In genomic region chr22:19174106-19175025, GRCh38 we compare ENCODE assay signal across 10 cellular contexts. TPM values are rescaled to one million over a fixed set of nuclear protein-coding genes. Genes with fewer than 3 reads are reported as not detected.
DNase-seq lines count a peak whose midpoint lies in the region; ATAC-seq, FAIRE-seq and TF ChIP-seq lines count a peak whose summit lies in the region.
"Had no signal": no experiment of that assay in that cellular context is flagged by ENCODE, and none has a peak within 500 bp of the region (broad histone marks: within the 10 kb centered on the region; RNA-seq: fewer than 3 reads in every experiment).

No MANE protein-coding gene starts in this region.

- TF ChIP-seq RAD21 in IMR-90 (IDR thresholded peaks at IDR 0.05; ENCODE audit: low read length): no peak

- TF ChIP-seq POLR2A in IMR-90 (IDR thresholded peaks at IDR 0.05; ENCODE audit: low read depth, low read length) (0 out of 2 replicates have a peak, but pooled peaks have one; percentile 4), body of pancreas (IDR thresholded peaks at IDR 0.05) (peak in 1 of 3 donors; percentile 21)

- CTCF ChIA-PET in CD4-positive, alpha-beta T cell (lab: Charles Lee): interaction anchor here (1.2 to 1.9 kb wide), 2 partner anchors 28 to 30 kb away, joined by 3 to 7 read pairs; partner anchors contain the start of gene ESS2
- CTCF ChIA-PET in IMR-90 (lab: Yijun Ruan, JAX): interaction anchor here (1.2 kb wide), 1 partner anchor 30 kb away, joined by 3 read pairs; the partner anchor contains the start of gene ESS2

- H3K27ac ChIP-seq in CD4-positive, alpha-beta T cell (ENCODE audit: low read depth, low read length): no peak overlapping the region
- H3K27ac ChIP-seq in IMR-90 (ENCODE audit: insufficient read depth, low read length) (no peak overlapping the region; the same call in 1 of the 2 replicates), body of pancreas (peak overlapping the region; percentile 8 to 71 (median 32)), mesendoderm (ENCODE audit: low read depth, low read length) (no peak overlapping the region), upper lobe of right lung (no peak overlapping the region)

- H3K4me3 ChIP-seq in IMR-90 (ENCODE audit: insufficient read depth, low read depth, low read length): no peak overlapping the region
- no peak overlapping the region for H3K4me3 ChIP-seq in body of pancreas
- H3K4me3 ChIP-seq in mesendoderm (ENCODE audit: low read length): no peak overlapping the region
- no peak overlapping the region for H3K4me3 ChIP-seq in upper lobe of right lung

- H2BK20ac ChIP-seq in IMR-90 (ENCODE audit: low read depth, low read length): no peak overlapping the region

- peaks cover 12% of the 10 kb centered on the region for H3K36me3 Mint-ChIP-seq in CD4-positive, alpha-beta T cell (ENCODE audit: low read depth)

- H3K18ac ChIP-seq in IMR-90 (ENCODE audit: low read depth, low read length) (no peak overlapping the region), mesendoderm (ENCODE audit: low read length) (no peak overlapping the region)

- H3K9me1 ChIP-seq in IMR-90 (ENCODE audit: insufficient read depth, low read length): peaks cover 20% of the 10 kb centered on the region

- intact Hi-C loops in CD4-positive, alpha-beta T cell (cut with DNase I, micrococcal nuclease): loop anchor here (5.0 kb wide), 3 partner anchors 67 to 943 kb away; partner anchors contain the start of genes CDC45 (in 1 of the 2), RANBP1 (in 1 of the 2), TRMT2A (in 1 of the 2) and UFD1 (in 1 of the 2)
- intact Hi-C loops in IMR-90 (cut with micrococcal nuclease): no loop called here
- intact Hi-C loops in body of pancreas (cut with DNase I): loop anchor here (5.0 kb wide), 1 partner anchor 47 kb away; no protein-coding TSS in a partner anchor
- intact Hi-C loops in upper lobe of right lung (cut with DNase I): no loop called here

- H4K91ac ChIP-seq in IMR-90 (ENCODE audit: insufficient read depth, low read depth, low read length): no peak overlapping the region

- peaks cover 12% of the 10 kb centered on the region for H3K27me3 Mint-ChIP-seq in CD4-positive, alpha-beta T cell

- H4K20me1 ChIP-seq in IMR-90 (ENCODE audit: insufficient read depth, low read length): peaks cover 20% of the 10 kb centered on the region

- DNase-seq in CD4-positive, alpha-beta T cell: no peak
- DNase-seq in IMR-90: peak; percentile 42
- peak; percentile 40 to 60 (median 45) for DNase-seq in body of pancreas
- peak; percentile 68 for DNase-seq in mesendoderm
- DNase-seq in upper lobe of right lung: no peak
- DNase-seq in NCI-H1105 treated with DMSO at 0.1 percent for 48 hours (lab: John Stamatoyannopoulos, UW): no peak
- no peak for DNase-seq in NCI-H2107 (lab: John Stamatoyannopoulos, UW)
- DNase-seq in D721Med (ENCODE audit: insufficient read length, low spot score): no peak

- no peak overlapping the region for H2AFZ ChIP-seq in IMR-90 (replicated peaks; ENCODE audit: low read length, poor library complexity)

- H3K23ac ChIP-seq in IMR-90 (ENCODE audit: low read depth, low read length) (no peak overlapping the region), mesendoderm (ENCODE audit: low read length) (no peak overlapping the region)

- H3K4me1 ChIP-seq in IMR-90 (ENCODE audit: control insufficient read depth, insufficient read depth, low read length) (peaks cover 35% of the 10 kb centered on the region), body of pancreas (peaks cover 79% of the 10 kb centered on the region), mesendoderm (ENCODE audit: control insufficient read depth, low read depth, low read length) (peaks cover 13% of the 10 kb centered on the region), upper lobe of right lung (peaks cover 45% of the 10 kb centered on the region)

- H2BK120ac ChIP-seq in IMR-90 (ENCODE audit: low read depth, low read length): no peak overlapping the region; the same call in 1 of the 2 replicates
- no peak overlapping the region for H2BK120ac ChIP-seq in mesendoderm (ENCODE audit: low read depth, low read length)

- ATAC-seq in CD4-positive, alpha-beta T cell (ENCODE audit: poor library complexity): no peak
- no peak for ATAC-seq in IMR-90 (ENCODE audit: low read depth)
- ATAC-seq in body of pancreas: no peak
- ATAC-seq in upper lobe of right lung: no peak

- peaks cover 28% of the 10 kb centered on the region for H3K79me2 ChIP-seq in mesendoderm (ENCODE audit: control insufficient read depth, insufficient read depth, low read length)

- no peak overlapping the region for H3K14ac ChIP-seq in IMR-90 (replicated peaks; ENCODE audit: low read depth, low read length)

- H4K5ac ChIP-seq in IMR-90 (ENCODE audit: low read depth, low read length) (no peak overlapping the region), mesendoderm (ENCODE audit: low read length) (no peak overlapping the region)

- H3K36me3 ChIP-seq in IMR-90 (ENCODE audit: control insufficient read depth, insufficient read depth, low read length) (peaks cover 8% of the 10 kb centered on the region), body of pancreas (replicated peaks in 1 of 2; ENCODE audit: insufficient read depth in 1 of 2, low read depth in 2 of 2) (no peaks in the 10 kb centered on the region), mesendoderm (ENCODE audit: control insufficient read depth, insufficient read depth, low read length) (peaks cover 3% of the 10 kb centered on the region), upper lobe of right lung (peaks cover 4% of the 10 kb centered on the region)

- peaks cover 32% of the 10 kb centered on the region for H3K4me1 Mint-ChIP-seq in CD4-positive, alpha-beta T cell (ENCODE audit: low read depth)

- dilution Hi-C loops in IMR-90 (cut with HindIII; ENCODE audit: low sequenced_read_pairs, unreplicated experiment): no loop called here

- in situ Hi-C loops in IMR-90 (cut with MboI; ENCODE audit: low sequenced_read_pairs): no loop called here

- POLR2A ChIA-PET in CD4-positive, alpha-beta T cell (lab: Charles Lee): interaction anchor here (0.8 to 1.1 kb wide), 2 partner anchors 137 to 303 kb away, joined by 3 to 4 read pairs; no protein-coding TSS in a partner anchor
- POLR2A ChIA-PET in IMR-90 (lab: Charles Lee; ENCODE audit: unreplicated experiment): no interaction called here

- peak overlapping the region; percentile 93 for H3K4me3 Mint-ChIP-seq in CD4-positive, alpha-beta T cell

- BruUV-seq in IMR-90 (replicated peaks; lab: Mats Ljungman, UMichigan): no TSS peak

- H3K4me2 ChIP-seq in IMR-90 (ENCODE audit: low read depth, low read length): no peak overlapping the region
- H3K4me2 ChIP-seq in mesendoderm (ENCODE audit: low read length): no peak overlapping the region

- H4K8ac ChIP-seq in IMR-90 (ENCODE audit: low read depth in 2 of 2, low read length in 2 of 2) (no peak overlapping the region), mesendoderm (ENCODE audit: low read depth, low read length) (no peak overlapping the region)

- H2BK15ac ChIP-seq in IMR-90 (ENCODE audit: low read depth, low read length) (no peak overlapping the region), mesendoderm (replicated peaks; ENCODE audit: low read depth) (no peak overlapping the region)

- H2BK5ac ChIP-seq in IMR-90 (ENCODE audit: low read depth, low read length, poor library complexity, severe bottlenecking) (peak overlapping the region; percentile 20), mesendoderm (ENCODE audit: low read length) (no peak overlapping the region)

- 48% methylated on average over 3 of the region's 14 CpGs; no CpG with 5 or more reads in 1 of the 2 experiments for WGBS in IMR-90 (ENCODE audit: extremely low coverage in 2 of 2, insufficient read length in 1 of 2), 2 experiments
- WGBS in body of pancreas, 2 donors: 33 to 50% methylated on average over 8 to 14 of the region's 14 CpGs
- no CpG with 5 or more reads among the region's 14 CpGs for WGBS in mesendoderm (ENCODE audit: extremely low coverage, insufficient coverage, low lambda C conversion rate)

- peak overlapping the region; percentile 18 for H2AK5ac ChIP-seq in IMR-90 (ENCODE audit: low read depth, low read length)
- no peak overlapping the region for H2AK5ac ChIP-seq in mesendoderm (ENCODE audit: low read length)

- no peak for FAIRE-seq in D721Med (lab: Jason Lieb, UNC)

- H3K9me3 ChIP-seq in CD4-positive, alpha-beta T cell (ENCODE audit: control insufficient read depth, low read length): no peaks in the 10 kb centered on the region
- no peaks in the 10 kb centered on the region for H3K9me3 ChIP-seq in IMR-90 (ENCODE audit: control insufficient read depth, insufficient read depth, low read length)
- H3K9me3 ChIP-seq in body of pancreas: no peaks in the 10 kb centered on the region
- no peaks in the 10 kb centered on the region for H3K9me3 ChIP-seq in upper lobe of right lung

- H3K9ac ChIP-seq in IMR-90 (ENCODE audit: low read depth, low read length) (no peak overlapping the region), mesendoderm (ENCODE audit: low read length) (peak overlapping the region; percentile 30)

- no peak overlapping the region for H3K56ac ChIP-seq in IMR-90 (ENCODE audit: extremely low read depth, insufficient read depth, low read length)
- peak overlapping the region; percentile 80 for H3K56ac ChIP-seq in mesendoderm (ENCODE audit: low read length)

- peaks cover 14 to 76% of the 10 kb centered on the region in 2 experiments for H3K79me1 ChIP-seq in IMR-90 (ENCODE audit: low read depth in 1 of 2, low read length in 2 of 2)
- H3K79me1 ChIP-seq in mesendoderm (ENCODE audit: low read length): peaks cover 35% of the 10 kb centered on the region

- H3K9me3 Mint-ChIP-seq in CD4-positive, alpha-beta T cell: no peaks in the 10 kb centered on the region
- H3K9me3 Mint-ChIP-seq: stimulated activated naive CD8-positive, alpha-beta T cell treated with anti-CD3 and anti-CD28 coated beads, Interleukin-15, Interleukin-2, amounts not matched to agents 100 ng/mL and 50 ng/mL, for 24 hours had no signal

- peak overlapping the region; percentile 17 for H3K27ac Mint-ChIP-seq in CD4-positive, alpha-beta T cell

- peak overlapping the region; percentile 67 for H2AK9ac ChIP-seq in IMR-90 (replicated peaks; ENCODE audit: low read depth, low read length, poor library complexity)

- peaks cover 10% of the 10 kb centered on the region for H3K27me3 ChIP-seq in CD4-positive, alpha-beta T cell (ENCODE audit: control insufficient read depth, insufficient read depth, low read length)
- peaks cover 6% of the 10 kb centered on the region; the same call in 1 of the 2 replicates for H3K27me3 ChIP-seq in IMR-90 (ENCODE audit: control insufficient read depth, insufficient read depth, low read length)
- H3K27me3 ChIP-seq in body of pancreas: no peaks in the 10 kb centered on the region
- peaks cover 5% of the 10 kb centered on the region for H3K27me3 ChIP-seq in mesendoderm (ENCODE audit: insufficient read depth, low read length, poor library complexity)
- H3K27me3 ChIP-seq in upper lobe of right lung: peaks cover 9% of the 10 kb centered on the region

- 0 out of 2 replicates have a peak overlapping the region, but pooled peaks have one; percentile 33 for H3K4ac ChIP-seq in IMR-90 (ENCODE audit: low read depth, low read length)
- H3K4ac ChIP-seq in mesendoderm (ENCODE audit: low read depth, low read length): no peak overlapping the region

- TF ChIP-seq CTCF in CD4-positive, alpha-beta T cell (IDR thresholded peaks at IDR 0.05): no peak
- TF ChIP-seq CTCF in IMR-90 (conservative IDR thresholded peaks at IDR 0.05; ENCODE audit: low read depth, low read length) (no peak), body of pancreas (IDR thresholded peaks at IDR 0.05) (no peak), upper lobe of right lung (IDR thresholded peaks at IDR 0.05) (no peak), D721Med (IDR thresholded peaks at IDR 0.05; ENCODE audit: insufficient read depth, missing control alignments) (no peak)

RNA-seq across cellular contexts. Expression of gene SLC25A1, which starts 4.2 kb away (rescaled TPM):
- total RNA-seq in CD4-positive, alpha-beta T cell: 10 to 100 TPM; 17.6 to 18.0 TPM
- total RNA-seq in IMR-90 (2012; rRNA removed) (41.0 and 46.1 TPM in 2 replicates), body of pancreas (10 to 100 TPM; 39.7 to 87.0 TPM), upper lobe of right lung (63.0 TPM)
- 56.5 and 58.5 TPM in 2 replicates for polyA plus RNA-seq in IMR-90 (2012; rRNA removed)
- 55.4 and 87.6 TPM in 2 replicates for polyA plus RNA-seq in IMR-90 (2012; cell fraction: cytosol; rRNA removed)
- 39.2 and 103 TPM in 2 replicates for polyA plus RNA-seq in IMR-90 (2012; cell fraction: nucleus; rRNA removed; ENCODE audit: low replicate concordance)
- 77.7 TPM for polyA plus RNA-seq in mesendoderm (2013, experiment 1 of 2)
- polyA plus RNA-seq in mesendoderm (2013, experiment 2 of 2): 80.7 TPM

RNA-seq across cellular contexts. Expression of gene GSC2, which starts 24.3 kb away (rescaled TPM):
- total RNA-seq in CD4-positive, alpha-beta T cell: not detected
- total RNA-seq in IMR-90 (2012; rRNA removed) (not detected in 2 replicates), body of pancreas (not detected), upper lobe of right lung (not detected)
- not detected in 2 replicates for polyA plus RNA-seq in IMR-90 (2012; rRNA removed)
- polyA plus RNA-seq in IMR-90 (2012; cell fraction: cytosol; rRNA removed): not detected in 2 replicates
- not detected in 2 replicates for polyA plus RNA-seq in IMR-90 (2012; cell fraction: nucleus; rRNA removed; ENCODE audit: low replicate concordance)
- polyA plus RNA-seq in mesendoderm (2013, experiment 1 of 2): 0.04 TPM
- polyA plus RNA-seq in mesendoderm (2013, experiment 2 of 2): 0.06 TPM
- polyA plus RNA-seq: esophagus had no signal

RNA-seq across cellular contexts. Expression of gene ESS2, which starts 29.9 kb away (rescaled TPM):
- total RNA-seq in CD4-positive, alpha-beta T cell: 10 to 100 TPM; 56.1 to 58.0 TPM
- total RNA-seq in IMR-90 (2012; rRNA removed): 13.4 and 16.7 TPM in 2 replicates
- polyA plus RNA-seq in IMR-90 (2012; rRNA removed): 17.3 and 18.3 TPM in 2 replicates
- 19.4 and 22.2 TPM in 2 replicates for polyA plus RNA-seq in IMR-90 (2012; cell fraction: cytosol; rRNA removed)
- polyA plus RNA-seq in IMR-90 (2012; cell fraction: nucleus; rRNA removed; ENCODE audit: low replicate concordance): 22.1 and 33.4 TPM in 2 replicates
- 1 to 10 TPM; 4.6 to 7.3 TPM for total RNA-seq in body of pancreas
- polyA plus RNA-seq in mesendoderm (2013, experiment 1 of 2): 10.7 TPM
- polyA plus RNA-seq in mesendoderm (2013, experiment 2 of 2): 10.3 TPM
- 14.0 TPM for total RNA-seq in upper lobe of right lung

RNA-seq across cellular contexts. Expression of gene TSSK2, which starts 43.3 kb away (rescaled TPM):
- under 1 TPM in 1 of 2 experiments, not detected in 1; 0.31 TPM for total RNA-seq in CD4-positive, alpha-beta T cell
- not detected in 2 replicates for total RNA-seq in IMR-90 (2012; rRNA removed)
- polyA plus RNA-seq in IMR-90 (2012; rRNA removed): not detected in 2 replicates
- polyA plus RNA-seq in IMR-90 (2012; cell fraction: cytosol; rRNA removed): not detected in 2 replicates
- polyA plus RNA-seq in IMR-90 (2012; cell fraction: nucleus; rRNA removed; ENCODE audit: low replicate concordance): not detected in 2 replicates
- under 1 TPM in 1 of 2 donors, not detected in 1; 0.33 TPM for total RNA-seq in body of pancreas
- polyA plus RNA-seq in mesendoderm (2013, experiment 1 of 2): not detected
- polyA plus RNA-seq in mesendoderm (2013, experiment 2 of 2): not detected
- total RNA-seq in upper lobe of right lung: not detected

RNA-seq across cellular contexts. Expression of gene DGCR2, which starts 52.2 kb away (rescaled TPM):
- 10 to 100 TPM; 31.9 to 35.5 TPM for total RNA-seq in CD4-positive, alpha-beta T cell
- 17.2 and 18.6 TPM in 2 replicates for total RNA-seq in IMR-90 (2012; rRNA removed)
- polyA plus RNA-seq in IMR-90 (2012; rRNA removed): 33.5 and 35.4 TPM in 2 replicates
- 29.9 and 40.0 TPM in 2 replicates for polyA plus RNA-seq in IMR-90 (2012; cell fraction: cytosol; rRNA removed)
- 21.0 and 41.5 TPM in 2 replicates for polyA plus RNA-seq in IMR-90 (2012; cell fraction: nucleus; rRNA removed; ENCODE audit: low replicate concordance)
- 10 to 100 TPM; 43.8 to 89.3 TPM for total RNA-seq in body of pancreas
- 33.9 TPM for polyA plus RNA-seq in mesendoderm (2013, experiment 1 of 2)
- 32.7 TPM for polyA plus RNA-seq in mesendoderm (2013, experiment 2 of 2)
- total RNA-seq in upper lobe of right lung: 70.6 TPM

Comparison
In these comparisons a context has a peak if more than half of its experiments do, and no peak if none do; other contexts are left out.
1. DNase-seq: peak in IMR-90 (single experiment), body of pancreas (4 of 4) and mesendoderm (single experiment); none in CD4-positive, alpha-beta T cell (0 of 10), upper lobe of right lung (single experiment), NCI-H1105 treated with DMSO at 0.1 percent for 48 hours (single experiment), NCI-H2107 (single experiment) and D721Med (single experiment).
2. H3K27ac ChIP-seq: peak in body of pancreas (4 of 4); none in CD4-positive, alpha-beta T cell (single experiment), IMR-90 (single experiment), mesendoderm (single experiment) and upper lobe of right lung (single experiment).
3. intact Hi-C loops: an anchor here in CD4-positive, alpha-beta T cell (5.0 kb wide) and body of pancreas (5.0 kb wide); none called in IMR-90 and upper lobe of right lung.